Comparison of ENCODE assay signal across 33 cellular contexts in the genomic region with DNA sequence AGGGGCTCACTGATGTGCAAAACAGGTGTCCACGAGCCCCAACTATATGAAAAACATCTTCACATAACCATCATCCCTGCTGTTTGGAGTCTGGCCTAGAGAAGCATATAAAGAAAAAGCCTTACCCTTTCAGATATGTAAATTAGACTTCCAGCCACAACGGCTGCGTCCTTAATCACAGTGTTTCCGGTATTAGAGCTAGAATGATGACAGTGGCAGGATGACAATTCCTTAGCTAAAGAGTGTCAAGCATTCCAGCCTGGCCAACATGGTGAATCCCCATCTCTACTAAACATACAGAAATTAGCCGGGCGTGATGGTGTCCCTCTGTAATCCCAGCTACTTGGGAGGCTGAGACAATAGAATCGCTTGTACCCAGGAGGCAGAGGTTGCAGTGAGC. TPM values are rescaled to one million over a fixed set of nuclear protein-coding genes. Genes with fewer than 3 reads are reported as not detected.
"Had no signal": no experiment of that assay in that cellular context is flagged by ENCODE, and none has a peak within 500 bp of the region (broad histone marks: within the 10 kb centered on the region; RNA-seq: fewer than 3 reads in every experiment).

No MANE protein-coding gene starts in this region.

- H3K9me2 ChIP-seq: SK-N-SH had no signal

- H3K27ac ChIP-seq: cardiac muscle cell, colonic mucosa, KMS-11, SJCRH30 had no signal

- H3K27me3 ChIP-seq: cardiac muscle cell, colonic mucosa, SJCRH30 had no signal

- H3K4me1 ChIP-seq: colonic mucosa, SJCRH30 had no signal

- H3K9ac ChIP-seq: KMS-11, SK-N-SH had no signal

- H3K4me2 ChIP-seq: KMS-11, SK-N-SH had no signal

- DNase-seq: activated CD4-positive, alpha-beta T cell treated with anti-CD3 and anti-CD28 coated beads for 36 hours; activated CD4-positive, alpha-beta T cell treated with anti-CD3 and anti-CD28 coated beads, Interleukin-2, amount 10 ng/mL, durations not matched to agents 7 days and 5 days; activated CD4-positive, alpha-beta T cell treated with anti-CD3 and anti-CD28 coated beads, Interleukin-2, amount 50 U/mL, for 48 hours; activated CD8-positive, alpha-beta memory T cell treated with anti-CD3 and anti-CD28 coated beads, Interleukin-2, amount 50 U/mL, for 48 hours; activated CD8-positive, alpha-beta T cell treated with anti-CD3 and anti-CD28 coated beads, Interleukin-2, amount 10 ng/mL, durations not matched to agents 7 days and 5 days; activated effector memory CD4-positive, alpha-beta T cell treated with Interleukin-2 at 50 U/mL for 16 hours; activated naive CD4-positive, alpha-beta T cell treated with anti-CD3 and anti-CD28 coated beads, Interleukin-2, amount 10 ng/mL, durations not matched to agents 7 days and 5 days; activated naive CD8-positive, alpha-beta T cell treated with anti-CD3 and anti-CD28 coated beads, Interleukin-2, amount 50 U/mL, for 24 hours; activated T-cell treated with anti-CD3 and anti-CD28 coated beads, Interleukin-2, amount 50 U/mL, for 48 hours; anterior cingulate cortex; colonic mucosa; NCI-H1105; NCI-H1417 treated with DMSO at 0.1 percent for 48 hours; NCI-H187; NCI-H2029 treated with DMSO at 0.1 percent for 48 hours; NCI-H2107; NCI-H2171 treated with DMSO at 0.1 percent for 48 hours; NCI-H2227 treated with DMSO at 0.1 percent for 48 hours; NCI-H446; NCI-H510A treated with DMSO at 0.1 percent for 48 hours; NCI-H526 treated with DMSO at 0.1 percent for 48 hours; NCI-H82; NK-92 treated with Interleukin-12 subunit alpha and Interleukin-12 subunit beta, amount 100 ng/mL, for 24 hours; OCI-M1; SHP77; SJCRH30; SK-N-SH had no signal

- ATAC-seq: activated CD4-positive, alpha-beta T cell treated with anti-CD3 and anti-CD28 coated beads for 36 hours; activated CD4-positive, CD25-positive, alpha-beta regulatory T cell treated with anti-CD3 and anti-CD28 coated beads, Interleukin-2, amount 50 U/mL, for 24 hours; activated CD8-positive, alpha-beta T cell treated with anti-CD3 and anti-CD28 coated beads, Interleukin-2, amount 10 ng/mL, durations not matched to agents 7 days and 5 days; activated naive CD8-positive, alpha-beta T cell treated with anti-CD3 and anti-CD28 coated beads, Interleukin-2, amount 50 U/mL, for 24 hours; WTC11 had no signal

- H3K9me3 ChIP-seq: colonic mucosa, SJCRH30, SK-N-SH had no signal

- H3K4me3 ChIP-seq: cardiac muscle cell, colonic mucosa, SJCRH30 had no signal

- H3K36me3 ChIP-seq: cardiac muscle cell, colonic mucosa, SJCRH30 had no signal

RNA-seq across cellular contexts. Expression of a gene that starts 19.5 kb away (rescaled TPM):
- total RNA-seq: activated CD4-positive, alpha-beta T cell treated with anti-CD3 and anti-CD28 coated beads for 36 hours; activated CD4-positive, alpha-beta T cell treated with anti-CD3 and anti-CD28 coated beads, Interleukin-2, amount 10 ng/mL, durations not matched to agents 7 days and 5 days; activated CD8-positive, alpha-beta T cell treated with anti-CD3 and anti-CD28 coated beads, Interleukin-2, amount 10 ng/mL, durations not matched to agents 7 days and 5 days; cardiac muscle cell; chondrocyte; colonic mucosa; M059J; SJCRH30; WTC11 had no signal
- polyA plus RNA-seq: cardiac muscle cell, SK-N-SH had no signal

RNA-seq across cellular contexts. Expression of a gene that starts 22.2 kb away (rescaled TPM):
- total RNA-seq: activated CD4-positive, alpha-beta T cell treated with anti-CD3 and anti-CD28 coated beads for 36 hours; activated CD4-positive, alpha-beta T cell treated with anti-CD3 and anti-CD28 coated beads, Interleukin-2, amount 10 ng/mL, durations not matched to agents 7 days and 5 days; activated CD8-positive, alpha-beta T cell treated with anti-CD3 and anti-CD28 coated beads, Interleukin-2, amount 10 ng/mL, durations not matched to agents 7 days and 5 days; cardiac muscle cell; chondrocyte; M059J; SJCRH30; WTC11 had no signal
- polyA plus RNA-seq: cardiac muscle cell, SK-N-SH had no signal
